ENCODE assay signal across 22 cellular contexts in the genomic region with DNA sequence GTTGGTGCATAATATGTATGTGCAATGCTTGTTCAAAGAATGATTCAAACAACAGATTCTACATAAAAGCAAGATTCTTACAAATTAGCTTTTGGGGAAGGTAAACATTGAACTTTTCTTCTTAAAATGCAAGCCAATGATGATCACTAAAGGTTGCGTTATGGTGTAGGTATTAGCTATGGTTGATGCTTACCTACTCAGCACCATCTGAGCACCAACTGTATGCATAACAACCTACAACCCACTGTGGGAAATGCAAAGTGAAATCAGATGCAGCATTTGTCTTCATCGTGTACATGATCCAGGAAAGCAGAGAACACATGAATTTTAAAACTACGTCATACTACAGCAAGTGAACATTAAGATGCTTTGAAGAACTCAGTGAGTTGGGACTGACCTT. TPM values are rescaled to one million over a fixed set of nuclear protein-coding genes. Genes with fewer than 3 reads are reported as not detected.
DNase-seq lines count a peak whose midpoint lies in the region; ATAC-seq, FAIRE-seq and TF ChIP-seq lines count a peak whose summit lies in the region.
"Had no signal": no experiment of that assay in that cellular context is flagged by ENCODE, and none has a peak within 500 bp of the region (broad histone marks: within the 10 kb centered on the region; RNA-seq: fewer than 3 reads in every experiment).

No MANE protein-coding gene starts in this region.

- DNase-seq in A549 (ENCODE audit: low read depth in 1 of 2, low spot score in 1 of 2) (no peak), HFFc6 (no peak), endothelial cell (ENCODE audit: low spot score) (no peak), GDM1 (lab: John Stamatoyannopoulos, UW) (no peak), GM13976 (ENCODE audit: low spot score) (no peak), NCI-H774 (lab: John Stamatoyannopoulos, UW) (no peak), retina (no peak)
- DNase-seq: activated CD4-positive, alpha-beta T cell treated with anti-CD3 and anti-CD28 coated beads, Interleukin-2, amount 10 ng/mL, durations not matched to agents 24 days and 14 days; activated CD8-positive, alpha-beta memory T cell treated with anti-CD3 and anti-CD28 coated beads, Interleukin-2, amount 10 ng/mL, durations not matched to agents 7 days and 5 days; activated naive CD8-positive, alpha-beta T cell treated with anti-CD3 and anti-CD28 coated beads for 36 hours; C1 segment of cervical spinal cord; KBM-7; naive thymus-derived CD8-positive, alpha-beta T cell; NCI-H2029 treated with DMSO at 0.1 percent for 48 hours; NCI-H446; Peyer's patch; stimulated activated CD4-positive, alpha-beta T cell treated with anti-CD3 and anti-CD28 coated beads, Interleukin-4, amount 100 ng/mL, for 4 hours; stomach; trophoblast cell had no signal

- TF ChIP-seq RAD21 in A549 (conservative IDR thresholded peaks at IDR 0.05 in 1 of 2, IDR thresholded peaks at IDR 0.05 in 1 of 2), result no peak
- TF ChIP-seq RAD21 in neural cell (conservative IDR thresholded peaks at IDR 0.05), result no peak

- H3K27ac Mint-ChIP-seq in HFFc6 (no peak overlapping the region), endothelial cell (ENCODE audit: unreplicated experiment) (no peak overlapping the region)
- H3K27ac Mint-ChIP-seq: activated CD4-positive, alpha-beta T cell treated with anti-CD3 and anti-CD28 coated beads, Interleukin-2, amount 10 ng/mL, durations not matched to agents 24 days and 14 days; activated CD8-positive, alpha-beta memory T cell treated with anti-CD3 and anti-CD28 coated beads, Interleukin-2, amount 10 ng/mL, durations not matched to agents 7 days and 5 days; activated naive CD8-positive, alpha-beta T cell treated with anti-CD3 and anti-CD28 coated beads for 36 hours; naive thymus-derived CD8-positive, alpha-beta T cell; T-helper 1 cell treated with Interleukin-12 subunit alpha and Interleukin-12 subunit beta and Interleukin-4 antibody, amounts not matched to agents 30 μg/mL and 1 μg/mL, for 36 hours had no signal

- no peak overlapping the region for H3K4me3 ChIP-seq in A549
- peak overlapping the region; percentile 88 for H3K4me3 ChIP-seq in neural cell (ENCODE audit: low read length)
- H3K4me3 ChIP-seq: Peyer's patch had no signal

- H3K4me1 ChIP-seq in A549, result peaks cover 11% of the 10 kb centered on the region; the same call in 2 of the 3 replicates

- H3K27me3 ChIP-seq in neural cell (ENCODE audit: insufficient read depth, low read depth, low read length), result no peaks in the 10 kb centered on the region
- H3K27me3 ChIP-seq: Peyer's patch had no signal

- H2AFZ ChIP-seq in neural cell (ENCODE audit: low read depth, low read length), result no peak overlapping the region

- H3K4me2 ChIP-seq in A549 (no peak overlapping the region), neural cell (ENCODE audit: low read length) (peak overlapping the region; percentile 90)

- ATAC-seq in A549, result no peak
- ATAC-seq: activated CD8-positive, alpha-beta memory T cell treated with anti-CD3 and anti-CD28 coated beads, Interleukin-2, amount 10 ng/mL, durations not matched to agents 7 days and 5 days; naive thymus-derived CD8-positive, alpha-beta T cell had no signal

- no peak for TF ChIP-seq POLR2A in A549 (IDR thresholded peaks at IDR 0.05; ENCODE audit: low read length)

- H3F3A ChIP-seq in neural cell (ENCODE audit: insufficient read depth, low read length, poor library complexity, severe bottlenecking), result no peaks in the 10 kb centered on the region

- H3K36me3 ChIP-seq in neural cell (ENCODE audit: insufficient read depth, low read length), result peaks cover 4% of the 10 kb centered on the region
- H3K36me3 ChIP-seq: Peyer's patch, stomach had no signal

- peaks cover 64% of the 10 kb centered on the region for H3K79me2 ChIP-seq in neural cell (replicated peaks; ENCODE audit: insufficient read depth, low read length)

- no peak overlapping the region for H3K27ac ChIP-seq in A549
- H3K27ac ChIP-seq in neural cell (ENCODE audit: low read length), result no peak overlapping the region
- H3K27ac ChIP-seq: Peyer's patch, stomach had no signal

- no peaks in the 10 kb centered on the region for H3K9me3 ChIP-seq in A549
- no peaks in the 10 kb centered on the region for H3K9me3 ChIP-seq in neural cell (ENCODE audit: low read length)
- H3K9me3 ChIP-seq: Peyer's patch, stomach had no signal

- no peak overlapping the region for H3K9ac ChIP-seq in neural cell (ENCODE audit: low read length)

- no peaks in the 10 kb centered on the region for H3K36me3 Mint-ChIP-seq in HFFc6 (ENCODE audit: low read depth)
- H3K36me3 Mint-ChIP-seq in endothelial cell (ENCODE audit: low read depth, unreplicated experiment), result peaks cover 11% of the 10 kb centered on the region
- H3K36me3 Mint-ChIP-seq: activated CD8-positive, alpha-beta memory T cell treated with anti-CD3 and anti-CD28 coated beads, Interleukin-2, amount 10 ng/mL, durations not matched to agents 7 days and 5 days; activated naive CD8-positive, alpha-beta T cell treated with anti-CD3 and anti-CD28 coated beads for 36 hours; naive thymus-derived CD8-positive, alpha-beta T cell had no signal

- TF ChIP-seq CTCF in A549 (IDR thresholded peaks at IDR 0.05) (no peak), HFFc6 (IDR thresholded peaks at IDR 0.05) (no peak), endothelial cell (IDR thresholded peaks at IDR 0.05; ENCODE audit: unreplicated experiment) (no peak), neural cell (IDR thresholded peaks at IDR 0.05; ENCODE audit: poor library complexity, severe bottlenecking) (no peak), GM13976 (IDR thresholded peaks at IDR 0.05; ENCODE audit: borderline replicate concordance, control extremely low read depth, extremely low read depth, insufficient read depth, missing control alignments) (no peak)

- H3K27me3 Mint-ChIP-seq in HFFc6 (ENCODE audit: insufficient read depth) (no peaks in the 10 kb centered on the region), endothelial cell (ENCODE audit: unreplicated experiment) (peaks cover 12% of the 10 kb centered on the region)

- CTCF ChIA-PET in A549 (lab: Yijun Ruan, JAX), result interaction anchor here (0.9 to 2.8 kb wide), 3 partner anchors 10 to 273 kb away, joined by 3 to 12 read pairs (median 4); no protein-coding TSS in a partner anchor

- H3K9me3 Mint-ChIP-seq in HFFc6 (no peaks in the 10 kb centered on the region), endothelial cell (ENCODE audit: unreplicated experiment) (no peaks in the 10 kb centered on the region)
- H3K9me3 Mint-ChIP-seq: activated CD4-positive, alpha-beta T cell treated with anti-CD3 and anti-CD28 coated beads, Interleukin-2, amount 10 ng/mL, durations not matched to agents 24 days and 14 days; activated naive CD8-positive, alpha-beta T cell treated with anti-CD3 and anti-CD28 coated beads for 36 hours; naive thymus-derived CD8-positive, alpha-beta T cell; T-helper 1 cell treated with Interleukin-12 subunit alpha and Interleukin-12 subunit beta and Interleukin-4 antibody, amounts not matched to agents 30 μg/mL and 1 μg/mL, for 36 hours had no signal

- 89% methylated on average over 3 of the region's 3 CpGs for WGBS in A549 (ENCODE audit: missing lambda C conversion rate)

- H3K4me3 Mint-ChIP-seq in HFFc6, result peak overlapping the region; percentile 31; the same call in 1 of the 2 replicates
- H3K4me3 Mint-ChIP-seq in endothelial cell (ENCODE audit: unreplicated experiment), result peak overlapping the region; percentile 70
- H3K4me3 Mint-ChIP-seq: activated CD4-positive, alpha-beta T cell treated with anti-CD3 and anti-CD28 coated beads, Interleukin-2, amount 10 ng/mL, durations not matched to agents 24 days and 14 days; activated CD8-positive, alpha-beta memory T cell treated with anti-CD3 and anti-CD28 coated beads, Interleukin-2, amount 10 ng/mL, durations not matched to agents 7 days and 5 days; activated naive CD8-positive, alpha-beta T cell treated with anti-CD3 and anti-CD28 coated beads for 36 hours; T-helper 1 cell treated with Interleukin-12 subunit alpha and Interleukin-12 subunit beta and Interleukin-4 antibody, amounts not matched to agents 30 μg/mL and 1 μg/mL, for 36 hours had no signal

- POLR2A ChIA-PET in A549 (lab: Yijun Ruan, JAX), result no interaction called here

- no peaks in the 10 kb centered on the region for H4K20me1 ChIP-seq in neural cell (ENCODE audit: insufficient read depth)

- in situ Hi-C loops in GM13976 (cut with MboI; ENCODE audit: low sequenced_read_pairs, unreplicated experiment), result no loop called here

- peak; percentile 80 for FAIRE-seq in A549 (lab: Jason Lieb, UNC)
- FAIRE-seq: colon had no signal

- no peaks in the 10 kb centered on the region for H3K9me2 ChIP-seq in neural cell (ENCODE audit: insufficient read depth, low read length)

- no peak for TF ChIP-seq EP300 in A549 (IDR thresholded peaks at IDR 0.05)
- no peak for TF ChIP-seq EP300 in neural cell (conservative IDR thresholded peaks at IDR 0.05; ENCODE audit: poor library complexity, severe bottlenecking)

- H3K4me1 Mint-ChIP-seq in HFFc6 (ENCODE audit: low read depth), result peaks cover 18% of the 10 kb centered on the region
- peaks cover 22% of the 10 kb centered on the region for H3K4me1 Mint-ChIP-seq in endothelial cell (ENCODE audit: unreplicated experiment)
- H3K4me1 Mint-ChIP-seq: activated naive CD8-positive, alpha-beta T cell treated with anti-CD3 and anti-CD28 coated beads for 36 hours had no signal

TF ChIP-seq in A549, 52 proteins besides CTCF, POLR2A, EP300 and RAD21 (continues in another document):
- TF ChIP-seq, protein P1, sequence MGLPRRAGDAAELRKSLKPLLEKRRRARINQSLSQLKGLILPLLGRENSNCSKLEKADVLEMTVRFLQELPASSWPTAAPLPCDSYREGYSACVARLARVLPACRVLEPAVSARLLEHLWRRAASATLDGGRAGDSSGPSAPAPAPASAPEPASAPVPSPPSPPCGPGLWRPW (IDR thresholded peaks at IDR 0.05), result no peak
- TF ChIP-seq TP53 (CRISPR knock-in tag; IDR thresholded peaks at IDR 0.05), result no peak
- no peak for TF ChIP-seq JUN (IDR thresholded peaks at IDR 0.05)
- TF ChIP-seq HOXB13 (CRISPR knock-in tag; IDR thresholded peaks at IDR 0.05; ENCODE audit: low read depth), result no peak

TF ChIP-seq in neural cell, 6 proteins besides CTCF, POLR2A, EP300 and RAD21 (continues in another document):
- no peak for TF ChIP-seq EZH2 (IDR thresholded peaks at IDR 0.05; ENCODE audit: borderline replicate concordance, insufficient read depth, low read length, poor library complexity, severe bottlenecking)
- TF ChIP-seq SMC3 (conservative IDR thresholded peaks at IDR 0.05; ENCODE audit: poor library complexity), result no peak
- no peak for TF ChIP-seq MXI1 (conservative IDR thresholded peaks at IDR 0.05; ENCODE audit: poor library complexity, severe bottlenecking)

RNA-seq across cellular contexts. Expression of gene FAM171A1, which starts 2.6 kb away (rescaled TPM):
- polyA plus RNA-seq in A549 (2011; rRNA removed) (13.8 and 15.2 TPM in 2 replicates), A549 (2017; fragmentation: RNase III; extraction: RNeasy Plus Mini Kit Qiagen cat#74134 plus additional on column Dnase treatment) (15.2 to 17.0 TPM (median 16.5 TPM) in 3 replicates), neural cell (26.8 and 28.8 TPM in 2 replicates)
- 17.0 and 20.2 TPM in 2 replicates for polyA plus RNA-seq in A549 (2012; cell fraction: cytosol; rRNA removed)
- 13.9 and 15.1 TPM in 2 replicates for polyA plus RNA-seq in A549 (2012; cell fraction: nucleus; rRNA removed)
- polyA minus RNA-seq in A549 (2011; rRNA and poly(A)+ RNA removed), result 12.9 and 13.6 TPM in 2 replicates
- 10 to 100 TPM; 33.4 to 60.7 (median 48.6) TPM for total RNA-seq in HFFc6 (2021; fragmentation: NEBNext Ultra II Directional; extraction: Animal tissue kit (Norgen Biotek cat#: 25700))
- total RNA-seq in endothelial cell (ENCODE audit: unreplicated experiment), result 113 TPM
- 43.8 and 44.3 TPM in 2 replicates for polyA minus RNA-seq in neural cell
